Comparison of ENCODE assay signal across 1 cellular context in the genomic region with DNA sequence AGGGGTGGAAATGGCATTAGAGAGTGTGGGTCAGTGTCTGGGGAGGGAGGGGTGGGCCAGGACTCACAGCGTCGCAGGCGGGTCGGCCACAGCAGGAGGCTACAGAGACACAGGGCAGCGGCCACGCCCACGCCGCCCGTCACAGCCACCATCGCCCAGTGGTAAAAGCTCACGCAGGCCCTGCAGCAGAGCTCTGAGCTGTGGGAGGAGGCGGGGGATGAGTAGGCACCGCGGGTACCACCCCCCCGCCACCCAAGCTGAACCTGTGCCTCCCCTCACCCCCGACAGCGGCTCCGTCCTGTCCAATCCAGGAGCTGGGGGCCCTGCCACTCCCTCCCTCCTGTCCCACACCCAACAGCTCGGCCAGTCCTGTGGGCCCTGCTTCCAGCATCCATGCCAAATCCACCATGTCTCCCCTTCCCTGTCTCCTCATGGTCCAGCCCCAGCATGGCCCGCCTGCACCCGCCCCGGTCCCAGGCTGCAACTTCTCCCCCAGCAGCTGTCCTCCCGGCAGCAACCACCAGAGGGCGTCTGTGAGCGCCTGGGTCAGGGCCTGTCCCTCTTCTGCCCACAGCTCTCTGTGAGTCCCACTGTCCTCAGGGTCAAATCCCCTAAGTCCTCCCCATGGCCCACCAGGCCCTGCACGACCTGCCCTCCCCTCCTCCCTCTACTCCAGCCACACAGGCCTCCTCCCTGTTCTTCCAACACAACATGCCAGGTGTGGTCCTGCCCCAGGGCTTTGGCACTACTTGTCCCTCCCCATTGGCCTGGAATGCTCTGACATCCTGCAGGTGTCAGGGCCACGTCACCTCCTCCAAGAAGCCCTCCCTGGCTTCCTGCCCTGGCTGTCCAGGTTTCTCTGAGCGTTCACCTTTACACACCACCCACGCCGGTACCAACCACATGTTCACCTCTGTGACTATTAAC.
A peak's percentile ranks its signal among the peaks of the same experiment; 100 is the strongest.
TF ChIP-seq lines count a peak whose summit lies in the region.

No MANE protein-coding gene starts in this region.

TF ChIP-seq in K562, 482 proteins besides CTCF, POLR2A, EP300 and RAD21 (continued from another document):
- TF ChIP-seq, protein P1, sequence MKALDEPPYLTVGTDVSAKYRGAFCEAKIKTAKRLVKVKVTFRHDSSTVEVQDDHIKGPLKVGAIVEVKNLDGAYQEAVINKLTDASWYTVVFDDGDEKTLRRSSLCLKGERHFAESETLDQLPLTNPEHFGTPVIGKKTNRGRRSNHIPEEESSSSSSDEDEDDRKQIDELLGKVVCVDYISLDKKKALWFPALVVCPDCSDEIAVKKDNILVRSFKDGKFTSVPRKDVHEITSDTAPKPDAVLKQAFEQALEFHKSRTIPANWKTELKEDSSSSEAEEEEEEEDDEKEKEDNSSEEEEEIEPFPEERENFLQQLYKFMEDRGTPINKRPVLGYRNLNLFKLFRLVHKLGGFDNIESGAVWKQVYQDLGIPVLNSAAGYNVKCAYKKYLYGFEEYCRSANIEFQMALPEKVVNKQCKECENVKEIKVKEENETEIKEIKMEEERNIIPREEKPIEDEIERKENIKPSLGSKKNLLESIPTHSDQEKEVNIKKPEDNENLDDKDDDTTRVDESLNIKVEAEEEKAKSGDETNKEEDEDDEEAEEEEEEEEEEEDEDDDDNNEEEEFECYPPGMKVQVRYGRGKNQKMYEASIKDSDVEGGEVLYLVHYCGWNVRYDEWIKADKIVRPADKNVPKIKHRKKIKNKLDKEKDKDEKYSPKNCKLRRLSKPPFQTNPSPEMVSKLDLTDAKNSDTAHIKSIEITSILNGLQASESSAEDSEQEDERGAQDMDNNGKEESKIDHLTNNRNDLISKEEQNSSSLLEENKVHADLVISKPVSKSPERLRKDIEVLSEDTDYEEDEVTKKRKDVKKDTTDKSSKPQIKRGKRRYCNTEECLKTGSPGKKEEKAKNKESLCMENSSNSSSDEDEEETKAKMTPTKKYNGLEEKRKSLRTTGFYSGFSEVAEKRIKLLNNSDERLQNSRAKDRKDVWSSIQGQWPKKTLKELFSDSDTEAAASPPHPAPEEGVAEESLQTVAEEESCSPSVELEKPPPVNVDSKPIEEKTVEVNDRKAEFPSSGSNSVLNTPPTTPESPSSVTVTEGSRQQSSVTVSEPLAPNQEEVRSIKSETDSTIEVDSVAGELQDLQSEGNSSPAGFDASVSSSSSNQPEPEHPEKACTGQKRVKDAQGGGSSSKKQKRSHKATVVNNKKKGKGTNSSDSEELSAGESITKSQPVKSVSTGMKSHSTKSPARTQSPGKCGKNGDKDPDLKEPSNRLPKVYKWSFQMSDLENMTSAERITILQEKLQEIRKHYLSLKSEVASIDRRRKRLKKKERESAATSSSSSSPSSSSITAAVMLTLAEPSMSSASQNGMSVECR (CRISPR knock-in tag; IDR thresholded peaks at IDR 0.05): peak; percentile 61; the same call in 1 of the 2 replicates
- no peak for TF ChIP-seq NR2F6 (CRISPR knock-in tag; IDR thresholded peaks at IDR 0.05)
- TF ChIP-seq ZNF347 (CRISPR knock-in tag; IDR thresholded peaks at IDR 0.05; ENCODE audit: low read depth): no peak
- no peak for TF ChIP-seq ZBTB1 (CRISPR knock-in tag; IDR thresholded peaks at IDR 0.05; ENCODE audit: borderline replicate concordance, low read depth)
- no peak for TF ChIP-seq MEF2A (IDR thresholded peaks at IDR 0.05; ENCODE audit: control insufficient read depth, low read depth, low read length)
- TF ChIP-seq, protein P2, sequence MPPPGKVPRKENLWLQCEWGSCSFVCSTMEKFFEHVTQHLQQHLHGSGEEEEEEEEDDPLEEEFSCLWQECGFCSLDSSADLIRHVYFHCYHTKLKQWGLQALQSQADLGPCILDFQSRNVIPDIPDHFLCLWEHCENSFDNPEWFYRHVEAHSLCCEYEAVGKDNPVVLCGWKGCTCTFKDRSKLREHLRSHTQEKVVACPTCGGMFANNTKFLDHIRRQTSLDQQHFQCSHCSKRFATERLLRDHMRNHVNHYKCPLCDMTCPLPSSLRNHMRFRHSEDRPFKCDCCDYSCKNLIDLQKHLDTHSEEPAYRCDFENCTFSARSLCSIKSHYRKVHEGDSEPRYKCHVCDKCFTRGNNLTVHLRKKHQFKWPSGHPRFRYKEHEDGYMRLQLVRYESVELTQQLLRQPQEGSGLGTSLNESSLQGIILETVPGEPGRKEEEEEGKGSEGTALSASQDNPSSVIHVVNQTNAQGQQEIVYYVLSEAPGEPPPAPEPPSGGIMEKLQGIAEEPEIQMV (tag; conservative IDR thresholded peaks at IDR 0.05; ENCODE audit: low read depth): no peak
- no peak for TF ChIP-seq TAF9B (IDR thresholded peaks at IDR 0.05; ENCODE audit: partially characterized antibody)
- TF ChIP-seq FOXJ2 (tag; IDR thresholded peaks at IDR 0.05): no peak
- TF ChIP-seq HMG20B (CRISPR knock-in tag; IDR thresholded peaks at IDR 0.05): no peak
- no peak for TF ChIP-seq ZBTB40 (IDR thresholded peaks at IDR 0.05)
- no peak for TF ChIP-seq ZBTB40 (CRISPR knock-in tag; IDR thresholded peaks at IDR 0.05)
- peak; percentile 46 to 55; a peak in 1 of 4 replicates for TF ChIP-seq MAZ (CRISPR knock-in tag; conservative IDR thresholded peaks at IDR 0.05 in 1 of 2, IDR thresholded peaks at IDR 0.05 in 1 of 2)
- TF ChIP-seq JUND (IDR thresholded peaks at IDR 0.05; ENCODE audit: borderline replicate concordance, low read depth, low read length): peak; percentile 36
- TF ChIP-seq JUND (tag; IDR thresholded peaks at IDR 0.05; ENCODE audit: borderline replicate concordance, low read depth, low read length): no peak
- 0 out of 2 replicates have a peak, but pooled peaks have one; percentile 52 for TF ChIP-seq TOE1 (IDR thresholded peaks at IDR 0.05; ENCODE audit: borderline replicate concordance)
- no peak for TF ChIP-seq TOE1 (CRISPR knock-in tag; IDR thresholded peaks at IDR 0.05; ENCODE audit: borderline replicate concordance, low read depth)
- TF ChIP-seq SIN3A (IDR thresholded peaks at IDR 0.05; ENCODE audit: borderline replicate concordance in 2 of 2, control insufficient read depth in 1 of 2, low read depth in 2 of 2, low read length in 2 of 2): no peak
- peak; percentile 38; the same call in 1 of the 2 replicates for TF ChIP-seq NKRF (IDR thresholded peaks at IDR 0.05; ENCODE audit: borderline replicate concordance)
- TF ChIP-seq, protein P3, sequence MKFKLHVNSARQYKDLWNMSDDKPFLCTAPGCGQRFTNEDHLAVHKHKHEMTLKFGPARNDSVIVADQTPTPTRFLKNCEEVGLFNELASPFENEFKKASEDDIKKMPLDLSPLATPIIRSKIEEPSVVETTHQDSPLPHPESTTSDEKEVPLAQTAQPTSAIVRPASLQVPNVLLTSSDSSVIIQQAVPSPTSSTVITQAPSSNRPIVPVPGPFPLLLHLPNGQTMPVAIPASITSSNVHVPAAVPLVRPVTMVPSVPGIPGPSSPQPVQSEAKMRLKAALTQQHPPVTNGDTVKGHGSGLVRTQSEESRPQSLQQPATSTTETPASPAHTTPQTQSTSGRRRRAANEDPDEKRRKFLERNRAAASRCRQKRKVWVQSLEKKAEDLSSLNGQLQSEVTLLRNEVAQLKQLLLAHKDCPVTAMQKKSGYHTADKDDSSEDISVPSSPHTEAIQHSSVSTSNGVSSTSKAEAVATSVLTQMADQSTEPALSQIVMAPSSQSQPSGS (CRISPR knock-in tag; IDR thresholded peaks at IDR 0.05): no peak
- TF ChIP-seq HDGF (IDR thresholded peaks at IDR 0.05): peak; percentile 96
- TF ChIP-seq SIRT6 (IDR thresholded peaks at IDR 0.05; ENCODE audit: low read depth, low read length): peak; percentile 65
- peak; percentile 99 for TF ChIP-seq SMARCA5 (IDR thresholded peaks at IDR 0.05)
- no peak for TF ChIP-seq RAD51 (IDR thresholded peaks at IDR 0.05; ENCODE audit: borderline replicate concordance, low read depth)
